In genomic region chr4:101205878-101206277, GRCh38 we compare ENCODE assay signal across 7 cellular contexts.
A peak's percentile ranks its signal among the peaks of the same experiment; 100 is the strongest.
DNase-seq lines count a peak whose midpoint lies in the region; ATAC-seq and TF ChIP-seq lines count a peak whose summit lies in the region.

No MANE protein-coding gene starts in this region.

- H3K36me3 Mint-ChIP-seq in stimulated activated naive CD8-positive, alpha-beta T cell treated with anti-CD3 and anti-CD28 coated beads, Interleukin-15, Interleukin-2, amounts not matched to agents 100 ng/mL and 50 ng/mL, for 24 hours (ENCODE audit: low read depth) = no peaks in the 10 kb centered on the region

- peaks cover 50% of the 10 kb centered on the region for H3K4me1 Mint-ChIP-seq in stimulated activated naive CD8-positive, alpha-beta T cell treated with anti-CD3 and anti-CD28 coated beads, Interleukin-15, Interleukin-2, amounts not matched to agents 100 ng/mL and 50 ng/mL, for 24 hours (ENCODE audit: low read depth)

- DNase-seq in activated CD4-positive, CD25-positive, alpha-beta regulatory T cell treated with anti-CD3 and anti-CD28 coated beads, Interleukin-2, amount 50 U/mL, for 16 hours (ENCODE audit: low read depth, low spot score) = peak; percentile 1
- peak; percentile 81 for DNase-seq in fibroblast of mammary gland (ENCODE audit: low read depth)
- DNase-seq in NCI-H2196 (lab: John Stamatoyannopoulos, UW; ENCODE audit: unreplicated experiment) = no peak

- H3K27ac Mint-ChIP-seq in stimulated activated naive CD8-positive, alpha-beta T cell treated with anti-CD3 and anti-CD28 coated beads, Interleukin-15, Interleukin-2, amounts not matched to agents 100 ng/mL and 50 ng/mL, for 24 hours = peak overlapping the region; percentile 77

- peak overlapping the region; percentile 14 for H3K4me3 Mint-ChIP-seq in stimulated activated naive CD8-positive, alpha-beta T cell treated with anti-CD3 and anti-CD28 coated beads, Interleukin-15, Interleukin-2, amounts not matched to agents 100 ng/mL and 50 ng/mL, for 24 hours

- no peaks in the 10 kb centered on the region for H3K27me3 Mint-ChIP-seq in stimulated activated naive CD8-positive, alpha-beta T cell treated with anti-CD3 and anti-CD28 coated beads, Interleukin-15, Interleukin-2, amounts not matched to agents 100 ng/mL and 50 ng/mL, for 24 hours

- no peak for TF ChIP-seq CTCF in fibroblast of mammary gland (conservative IDR thresholded peaks at IDR 0.05; ENCODE audit: control insufficient read depth, insufficient read depth, low read depth, low read length)

- no peaks in the 10 kb centered on the region for H3K9me3 Mint-ChIP-seq in stimulated activated naive CD8-positive, alpha-beta T cell treated with anti-CD3 and anti-CD28 coated beads, Interleukin-15, Interleukin-2, amounts not matched to agents 100 ng/mL and 50 ng/mL, for 24 hours

- H3K4me3 ChIP-seq in fibroblast of mammary gland (ENCODE audit: control insufficient read depth, low read depth, low read length) = no peak overlapping the region

- ATAC-seq in GM19035 (IDR thresholded peaks at IDR 0.05; ENCODE audit: unreplicated experiment) = peak; percentile 90
- peak; percentile 85 for ATAC-seq in HG03066 (IDR thresholded peaks at IDR 0.05; ENCODE audit: low read depth, unreplicated experiment)
- no peak for ATAC-seq in SK-N-SH treated with all-trans-retinoic acid at 6 μM for 48 hours

TF ChIP-seq in SK-N-SH treated with all-trans-retinoic acid at 6 μM for 48 hours, 23 proteins besides CTCF, POLR2A, EP300 and RAD21:
- no peak for TF ChIP-seq ZFP30 (CRISPR knock-in tag; IDR thresholded peaks at IDR 0.05)
- TF ChIP-seq BACH2 (CRISPR knock-in tag; IDR thresholded peaks at IDR 0.05; ENCODE audit: borderline replicate concordance) = no peak
- TF ChIP-seq ZNF70 (CRISPR knock-in tag; IDR thresholded peaks at IDR 0.05) = no peak
- TF ChIP-seq CREB5 (CRISPR knock-in tag; IDR thresholded peaks at IDR 0.05; ENCODE audit: low read depth) = no peak
TF ChIP-seq in SK-N-SH treated with all-trans-retinoic acid at 6 μM for 48 hours: peak in this region for 0.
